18 cellular contexts compared by ENCODE assay signal in genomic region chr17:17400566-17401184, GRCh38.
DNase-seq lines count a peak whose midpoint lies in the region; ATAC-seq and TF ChIP-seq lines count a peak whose summit lies in the region.
"Had no signal": no experiment of that assay in that cellular context is flagged by ENCODE, and none has a peak within 500 bp of the region (broad histone marks: within the 10 kb centered on the region; RNA-seq: fewer than 3 reads in every experiment).

No MANE protein-coding gene starts in this region.

- WGBS in trophoblast cell (ENCODE audit: extremely low coverage, insufficient coverage, insufficient read length): no CpG with 5 or more reads among the region's 14 CpGs
- 83% methylated on average over 10 of the region's 14 CpGs for WGBS in SK-N-SH (ENCODE audit: low lambda C conversion rate)

- peak overlapping the region; percentile 97 for H3K4me2 ChIP-seq in BLaER1
- H3K4me2 ChIP-seq in HCT116 (ENCODE audit: low read length): 0 out of 2 replicates have a peak overlapping the region, but pooled peaks have one; percentile 14
- no peak overlapping the region for H3K4me2 ChIP-seq in trophoblast cell (ENCODE audit: low read length)
- no peak overlapping the region for H3K4me2 ChIP-seq in SK-N-SH
- H3K4me2 ChIP-seq: A549, PC-9 had no signal

- TF ChIP-seq POLR2A in HCT116 (IDR thresholded peaks at IDR 0.05; ENCODE audit: borderline replicate concordance, extremely low read depth, insufficient read depth, insufficient read length): no peak

- H4K20me1 ChIP-seq in BLaER1: no peaks in the 10 kb centered on the region
- H4K20me1 ChIP-seq in HCT116 (ENCODE audit: insufficient read depth): no peaks in the 10 kb centered on the region
- H4K20me1 ChIP-seq in SK-N-SH (ENCODE audit: insufficient read depth): no peaks in the 10 kb centered on the region

- H3K4me1 Mint-ChIP-seq in brain (peaks cover 65% of the 10 kb centered on the region), osteocyte (ENCODE audit: unreplicated experiment) (peaks cover 5% of the 10 kb centered on the region)

- H3K9ac ChIP-seq in BLaER1: peak overlapping the region; percentile 30; the same call in 1 of the 2 replicates
- no peak overlapping the region for H3K9ac ChIP-seq in HCT116 (ENCODE audit: low read length)
- H3K9ac ChIP-seq in trophoblast cell (ENCODE audit: low read length): peak overlapping the region; percentile 31
- H3K9ac ChIP-seq in SK-N-SH: no peak overlapping the region

- H3K18ac ChIP-seq in trophoblast cell (ENCODE audit: low read length): no peak overlapping the region

- H3F3A ChIP-seq in SK-N-SH (replicated peaks; ENCODE audit: insufficient read depth): no peaks in the 10 kb centered on the region

- no peak overlapping the region for H3K23ac ChIP-seq in trophoblast cell (ENCODE audit: low read length)

- no peak overlapping the region for H2BK12ac ChIP-seq in trophoblast cell (ENCODE audit: low read length)

- no peaks in the 10 kb centered on the region for H3K79me1 ChIP-seq in trophoblast cell (ENCODE audit: low read length)

- CTCF ChIA-PET in HCT116 (lab: Charles Lee): no interaction called here
- CTCF ChIA-PET in SK-N-SH (lab: Yijun Ruan, JAX): interaction anchor here (0.6 to 1.3 kb wide), 3 partner anchors 10 to 64 kb away, joined by 3 to 4 read pairs (median 3); no protein-coding TSS in a partner anchor

- H3K27me3 Mint-ChIP-seq in brain (peaks cover 3% of the 10 kb centered on the region), osteocyte (ENCODE audit: unreplicated experiment) (peaks cover 23% of the 10 kb centered on the region)

- H4K8ac ChIP-seq in trophoblast cell (ENCODE audit: low read depth, low read length): no peak overlapping the region

- no peaks in the 10 kb centered on the region for H3K79me2 ChIP-seq in HCT116 (ENCODE audit: insufficient read depth, low read length)
- no peaks in the 10 kb centered on the region for H3K79me2 ChIP-seq in trophoblast cell (ENCODE audit: control insufficient read depth, insufficient read depth, low read length, poor library complexity)
- no peaks in the 10 kb centered on the region for H3K79me2 ChIP-seq in SK-N-SH (ENCODE audit: insufficient read depth)

- no peak for TF ChIP-seq RAD21 in HCT116 (IDR thresholded peaks at IDR 0.05; ENCODE audit: low read depth)
- TF ChIP-seq RAD21 in SK-N-SH (IDR thresholded peaks at IDR 0.05; ENCODE audit: low read length): no peak

- POLR2A ChIA-PET in HCT116 (lab: Charles Lee): no interaction called here
- POLR2A ChIA-PET in SK-N-SH (lab: Yijun Ruan, JAX): interaction anchor here (0.9 kb wide), 1 partner anchor 13 kb away, joined by 3 read pairs; no protein-coding TSS in a partner anchor

- H3K9me3 ChIP-seq in BLaER1 (peaks cover 11% of the 10 kb centered on the region), HCT116 (ENCODE audit: control insufficient read depth in 1 of 2, insufficient read depth in 1 of 2, low read depth in 1 of 2, low read length in 2 of 2) (no peaks in the 10 kb centered on the region), trophoblast cell (ENCODE audit: insufficient read depth, low read depth, low read length) (peaks cover 7% of the 10 kb centered on the region), SK-N-SH (no peaks in the 10 kb centered on the region)
- H3K9me3 ChIP-seq: A549 had no signal

- H3K4me1 ChIP-seq in BLaER1: peaks cover 97% of the 10 kb centered on the region
- H3K4me1 ChIP-seq in HCT116 (ENCODE audit: control insufficient read depth in 1 of 2, insufficient read depth in 2 of 2, low read length in 2 of 2): peaks cover 0 to 7% of the 10 kb centered on the region in 2 experiments; a peak in 2 of 4 replicates
- peaks cover 0 to 3% of the 10 kb centered on the region in 2 experiments for H3K4me1 ChIP-seq in trophoblast cell (ENCODE audit: control insufficient read depth in 1 of 2, insufficient read depth in 2 of 2, low read length in 2 of 2)
- H3K4me1 ChIP-seq in SK-N-SH (ENCODE audit: control insufficient read depth in 1 of 2, insufficient read depth in 2 of 2, low read depth in 1 of 2, low read length in 1 of 2): peaks cover 0 to 41% of the 10 kb centered on the region in 2 experiments; a peak in 2 of 4 replicates

- H3K27me3 ChIP-seq in BLaER1 (no peaks in the 10 kb centered on the region), HCT116 (ENCODE audit: insufficient read depth, low read length) (no peaks in the 10 kb centered on the region), trophoblast cell (ENCODE audit: insufficient read depth, low read length) (no peaks in the 10 kb centered on the region), SK-N-SH (ENCODE audit: insufficient read depth) (no peaks in the 10 kb centered on the region)

- H3K27ac ChIP-seq in BLaER1: peak overlapping the region; percentile 96
- no peak overlapping the region for H3K27ac ChIP-seq in HCT116 (ENCODE audit: low read depth, low read length)
- H3K27ac ChIP-seq in trophoblast cell (ENCODE audit: low read depth, low read length): no peak overlapping the region
- no peak overlapping the region for H3K27ac ChIP-seq in SK-N-SH (ENCODE audit: low read depth in 2 of 2, low read length in 1 of 2)
- H3K27ac ChIP-seq: A549, C4-2B, PC-9, RWPE1 had no signal

- H4K12ac ChIP-seq in trophoblast cell (ENCODE audit: low read depth, low read length): no peak overlapping the region

- H2AFZ ChIP-seq in HCT116 (ENCODE audit: low read depth, low read length, poor library complexity, severe bottlenecking) (no peak overlapping the region), trophoblast cell (ENCODE audit: insufficient read depth, low read length, poor library complexity) (no peak overlapping the region), SK-N-SH (ENCODE audit: low read depth) (no peak overlapping the region)
- H2AFZ ChIP-seq: PC-9 had no signal

- no peak overlapping the region for H4K91ac ChIP-seq in trophoblast cell (ENCODE audit: low read depth, low read length)

- H3K36me3 ChIP-seq in BLaER1: peaks cover 9% of the 10 kb centered on the region; the same call in 1 of the 2 replicates
- H3K36me3 ChIP-seq in HCT116 (ENCODE audit: control insufficient read depth in 1 of 2, insufficient read depth in 2 of 2, low read length in 2 of 2): no peaks in the 10 kb centered on the region
- H3K36me3 ChIP-seq in trophoblast cell (ENCODE audit: control insufficient read depth in 1 of 2, insufficient read depth in 2 of 2, low read length in 2 of 2): no peaks in the 10 kb centered on the region
- no peaks in the 10 kb centered on the region for H3K36me3 ChIP-seq in SK-N-SH (replicated peaks in 1 of 2; ENCODE audit: control insufficient read depth in 1 of 2, insufficient read depth in 2 of 2, low read length in 1 of 2)

- no peak overlapping the region for H2AK5ac ChIP-seq in trophoblast cell (ENCODE audit: low read length)

- intact Hi-C loops in HCT116 (cut with micrococcal nuclease): no loop called here

- no peak overlapping the region for H3K14ac ChIP-seq in trophoblast cell (ENCODE audit: low read length)

- H3K9me3 Mint-ChIP-seq in brain: peaks cover 2 to 9% (median 4%) of the 10 kb centered on the region in 5 experiments
- H3K9me3 Mint-ChIP-seq in osteocyte (ENCODE audit: unreplicated experiment): no peaks in the 10 kb centered on the region

- no peak overlapping the region for H2BK5ac ChIP-seq in trophoblast cell (ENCODE audit: low read depth, low read length, poor library complexity)

- peak overlapping the region in 3 of 5 experiments; percentile 23 to 80 (median 42) for H3K27ac Mint-ChIP-seq in brain
- no peak overlapping the region for H3K27ac Mint-ChIP-seq in osteocyte (ENCODE audit: unreplicated experiment)

- no peak overlapping the region for H2BK120ac ChIP-seq in trophoblast cell (ENCODE audit: insufficient read depth, low read length, poor library complexity)

- RAD21 ChIA-PET in HCT116 (lab: Charles Lee; ENCODE audit: low non-redundant PET in 1 of 2, low total read pairs in 2 of 2, uncharacterized antibody in 2 of 2, unreplicated experiment in 2 of 2): no interaction called here

- no peak overlapping the region for H3K4me3 ChIP-seq in BLaER1
- H3K4me3 ChIP-seq in HCT116 (replicated peaks in 1 of 2; ENCODE audit: low read depth in 1 of 2, low read length in 2 of 2): no peak overlapping the region
- H3K4me3 ChIP-seq in trophoblast cell (ENCODE audit: low read depth, low read length): no peak overlapping the region
- no peak overlapping the region for H3K4me3 ChIP-seq in SK-N-SH (ENCODE audit: low read depth in 2 of 2, low read length in 1 of 2)
- H3K4me3 ChIP-seq: A549, PC-9 had no signal

- ATAC-seq in HCT116 (peak; percentile 23), HG03175 (IDR thresholded peaks at IDR 0.05; ENCODE audit: unreplicated experiment) (no peak)

- no TSS peak for BruUV-seq in HCT116 (replicated peaks; lab: Mats Ljungman, UMichigan)

- no peak overlapping the region for H3K4me3 Mint-ChIP-seq in brain
- H3K4me3 Mint-ChIP-seq in osteocyte (ENCODE audit: unreplicated experiment): no peak overlapping the region

- DNase-seq in HCT116 (ENCODE audit: low read depth, low spot score): no peak
- no peak for DNase-seq in trophoblast cell
- DNase-seq in SK-N-SH: no peak
- DNase-seq in osteocyte (ENCODE audit: extremely low spot score, unreplicated experiment): no peak
- DNase-seq: DMS 273 treated with DMSO at 0.1 percent for 48 hours, GF-D8, HCEC 1CT, KG1, NCI-H2107, NCI-H2227 treated with DMSO at 0.1 percent for 48 hours, NCI-H510A treated with DMSO at 0.1 percent for 48 hours had no signal

- no peaks in the 10 kb centered on the region for H3K9me2 ChIP-seq in HCT116 (ENCODE audit: insufficient read depth)
- no peaks in the 10 kb centered on the region for H3K9me2 ChIP-seq in SK-N-SH

- H3K4ac ChIP-seq in trophoblast cell (ENCODE audit: low read depth, low read length): no peak overlapping the region

- TF ChIP-seq CTCF in HCT116 (IDR thresholded peaks at IDR 0.05 in 2 of 3, conservative IDR thresholded peaks at IDR 0.05 in 1 of 3; ENCODE audit: borderline replicate concordance in 1 of 3, insufficient read depth in 1 of 3, low read depth in 2 of 3, low read length in 2 of 3): no peak
- no peak for TF ChIP-seq CTCF in brain (conservative IDR thresholded peaks at IDR 0.05)
- no peak for TF ChIP-seq CTCF in SK-N-SH (IDR thresholded peaks at IDR 0.05)
- no peak for TF ChIP-seq CTCF in osteocyte (IDR thresholded peaks at IDR 0.05)

- TF ChIP-seq EP300 in SK-N-SH (IDR thresholded peaks at IDR 0.05; ENCODE audit: borderline replicate concordance in 1 of 2, low read depth in 1 of 2, low read length in 1 of 2): no peak

- H3K36me3 Mint-ChIP-seq in brain (no peaks in the 10 kb centered on the region), osteocyte (ENCODE audit: unreplicated experiment) (no peaks in the 10 kb centered on the region)

TF ChIP-seq in HCT116, 20 proteins besides CTCF, POLR2A, EP300 and RAD21 (continues in another document):
- TF ChIP-seq CBX3 (IDR thresholded peaks at IDR 0.05; ENCODE audit: low read depth): no peak

Comparison
In these comparisons a context has a peak if more than half of its experiments do, and no peak if none do; other contexts are left out.
1. H3K4me2 ChIP-seq: peak in BLaER1 (single experiment) and HCT116 (single experiment); none in trophoblast cell (single experiment) and SK-N-SH (single experiment).
2. H3K9ac ChIP-seq: peak in BLaER1 (single experiment) and trophoblast cell (single experiment); none in HCT116 (single experiment) and SK-N-SH (single experiment).